1 cellular context compared by ENCODE assay signal in genomic region chr6:81751388-81752083, GRCh38.
TF ChIP-seq lines count a peak whose summit lies in the region.

No MANE protein-coding gene starts in this region.

TF ChIP-seq in HCT116, 20 proteins besides CTCF, POLR2A, EP300 and RAD21 (continued from another document):
- TF ChIP-seq ZBTB33 (IDR thresholded peaks at IDR 0.05; ENCODE audit: extremely low read depth, insufficient replicate concordance, low read length) (no peak), ATF3 (IDR thresholded peaks at IDR 0.05) (no peak; the same call in 1 of the 2 replicates), SIN3A (IDR thresholded peaks at IDR 0.05; ENCODE audit: low read depth) (0 out of 2 replicates have a peak, but pooled peaks have one; percentile 13), YY1 (IDR thresholded peaks at IDR 0.05; ENCODE audit: extremely low read depth, insufficient replicate concordance, low read depth, low read length) (no peak), CBX3 (IDR thresholded peaks at IDR 0.05; ENCODE audit: low read depth) (0 out of 2 replicates have a peak, but pooled peaks have one; percentile 1), EZH2 (IDR thresholded peaks at IDR 0.05) (no peak), EGR1 (IDR thresholded peaks at IDR 0.05; ENCODE audit: low read depth) (no peak), MAX (IDR thresholded peaks at IDR 0.05) (no peak; the same call in 1 of the 2 replicates)
